ENCODE assay signal across 1 cellular context in genomic region chr13:50909605-50910482, GRCh38.
TF ChIP-seq lines count a peak whose summit lies in the region.

RNASEH2B (plus strand) TSS chr13:50909791; CDS start chr13:50910077, 286 bp downstream.

TF ChIP-seq in SK-N-SH treated with all-trans-retinoic acid at 6 μM for 48 hours, 23 proteins besides CTCF, POLR2A, EP300 and RAD21 (continued from another document):
- TF ChIP-seq PATZ1 (CRISPR knock-in tag; IDR thresholded peaks at IDR 0.05; ENCODE audit: borderline replicate concordance) (no peak), ISL1 (CRISPR knock-in tag; IDR thresholded peaks at IDR 0.05) (no peak), BACH2 (CRISPR knock-in tag; IDR thresholded peaks at IDR 0.05; ENCODE audit: borderline replicate concordance) (no peak), ZNF70 (CRISPR knock-in tag; IDR thresholded peaks at IDR 0.05) (no peak), ESRRG (CRISPR knock-in tag; IDR thresholded peaks at IDR 0.05) (no peak), POU6F1 (CRISPR knock-in tag; IDR thresholded peaks at IDR 0.05; ENCODE audit: borderline replicate concordance, low read depth) (no peak), OSR1 (CRISPR knock-in tag; IDR thresholded peaks at IDR 0.05) (no peak), CSRNP3 (CRISPR knock-in tag; IDR thresholded peaks at IDR 0.05) (no peak), RARB (CRISPR knock-in tag; IDR thresholded peaks at IDR 0.05) (no peak), ZNF565 (CRISPR knock-in tag; conservative IDR thresholded peaks at IDR 0.05; ENCODE audit: low read depth) (no peak), ZNF8 (CRISPR knock-in tag; IDR thresholded peaks at IDR 0.05) (no peak), ZFP3 (CRISPR knock-in tag; IDR thresholded peaks at IDR 0.05) (no peak)
TF ChIP-seq in SK-N-SH treated with all-trans-retinoic acid at 6 μM for 48 hours: peak in this region for 0.
